Comparison of ENCODE assay signal across 10 cellular contexts in the genomic region with DNA sequence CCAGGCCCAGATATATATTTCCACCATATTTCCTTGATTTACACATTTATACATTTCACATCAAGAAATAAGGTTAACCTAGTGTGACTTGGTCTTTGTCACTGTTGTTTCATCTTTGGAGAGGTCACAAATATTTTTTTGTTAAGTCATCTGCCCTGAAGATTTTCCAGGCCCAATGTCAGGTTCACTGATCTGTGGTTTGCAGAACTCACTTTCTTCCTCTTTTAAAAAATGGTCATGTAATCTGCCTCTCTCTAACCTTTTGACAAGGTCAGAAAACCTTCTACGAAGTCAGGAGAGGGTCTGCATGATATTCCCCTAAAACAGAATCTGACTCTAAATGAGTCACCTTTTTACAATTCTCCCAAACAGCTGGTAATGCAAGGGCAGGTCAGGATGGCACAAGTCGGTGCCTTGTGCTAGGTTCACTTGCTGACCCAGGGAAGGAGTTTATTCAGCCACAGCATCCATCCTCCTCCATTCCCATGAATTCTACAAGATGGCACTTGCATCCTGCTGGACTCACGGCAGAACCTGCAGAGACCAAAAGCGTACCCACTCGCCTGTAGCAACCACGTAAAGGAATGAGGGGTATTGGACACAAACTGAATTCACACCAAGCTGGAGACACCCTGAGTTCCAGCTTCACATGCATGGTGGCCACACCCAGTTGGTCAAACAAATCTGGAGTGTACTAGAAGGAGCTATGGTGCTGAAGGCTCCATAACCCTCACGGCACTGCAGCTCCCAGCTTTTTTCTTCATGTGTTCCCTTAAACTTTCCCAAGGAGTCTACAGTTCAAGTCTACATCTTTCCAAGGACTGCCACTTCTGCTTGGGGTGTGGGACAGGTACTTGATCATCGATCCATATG. TPM values are rescaled to one million over a fixed set of nuclear protein-coding genes. Genes with fewer than 3 reads are reported as not detected.
DNase-seq lines count a peak whose midpoint lies in the region; ATAC-seq and TF ChIP-seq lines count a peak whose summit lies in the region.
"Had no signal": no experiment of that assay in that cellular context is flagged by ENCODE, and none has a peak within 500 bp of the region (broad histone marks: within the 10 kb centered on the region; RNA-seq: fewer than 3 reads in every experiment).

No MANE protein-coding gene starts in this region.

- H3K9me3 ChIP-seq in mucosa of stomach (ENCODE audit: control insufficient read depth, low read length) = no peaks in the 10 kb centered on the region
- H3K9me3 ChIP-seq: tibial nerve had no signal

- peaks cover 0 to 1% (median 1%) of the 10 kb centered on the region in 3 donors for H3K27me3 Mint-ChIP-seq in CD14-positive monocyte (ENCODE audit: low read depth in 3 of 3)
- no peaks in the 10 kb centered on the region for H3K27me3 Mint-ChIP-seq in activated T-helper 17 cell treated with anti-CD3 and anti-CD28 coated beads, Interleukin-2, amount 50 U/mL, for 72 hours

- H3K4me3 ChIP-seq in mucosa of stomach (ENCODE audit: low read length) = no peak overlapping the region

- H3K36me3 Mint-ChIP-seq in CD14-positive monocyte = peaks cover 7 to 19% of the 10 kb centered on the region in 2 donors
- peaks cover 5% of the 10 kb centered on the region for H3K36me3 Mint-ChIP-seq in activated T-helper 17 cell treated with anti-CD3 and anti-CD28 coated beads, Interleukin-2, amount 50 U/mL, for 72 hours (ENCODE audit: low read depth)

- peak overlapping the region; percentile 93 to 97 (median 96) for H3K27ac Mint-ChIP-seq in CD14-positive monocyte
- H3K27ac Mint-ChIP-seq in activated T-helper 17 cell treated with anti-CD3 and anti-CD28 coated beads, Interleukin-2, amount 50 U/mL, for 72 hours = peak overlapping the region; percentile 73
- H3K27ac Mint-ChIP-seq: H9 had no signal

- H3K9me3 Mint-ChIP-seq in CD14-positive monocyte = peaks cover 0 to 2% (median 0%) of the 10 kb centered on the region in 7 donors
- no peaks in the 10 kb centered on the region for H3K9me3 Mint-ChIP-seq in activated T-helper 17 cell treated with anti-CD3 and anti-CD28 coated beads, Interleukin-2, amount 50 U/mL, for 72 hours
- H3K9me3 Mint-ChIP-seq: H9 had no signal

- H3K27me3 ChIP-seq in mucosa of stomach (ENCODE audit: control insufficient read depth, insufficient read depth, low read length) = no peaks in the 10 kb centered on the region
- H3K27me3 ChIP-seq: tibial nerve had no signal

- intact Hi-C loops in CD14-positive monocyte (cut with micrococcal nuclease) = loop anchor here (2.0 to 5.0 kb wide), 4 partner anchors 15 to 44 kb away; a partner anchor contains a TSS

- no peak for ATAC-seq in activated T-helper 17 cell treated with anti-CD3 and anti-CD28 coated beads, Interleukin-2, amount 50 U/mL, for 72 hours (replicated peaks)
- no peak for ATAC-seq in GM18861 (IDR thresholded peaks at IDR 0.05; ENCODE audit: unreplicated experiment)

- peaks cover 66% of the 10 kb centered on the region for H3K4me1 Mint-ChIP-seq in CD14-positive monocyte
- peaks cover 13% of the 10 kb centered on the region for H3K4me1 Mint-ChIP-seq in activated T-helper 17 cell treated with anti-CD3 and anti-CD28 coated beads, Interleukin-2, amount 50 U/mL, for 72 hours

- peak overlapping the region; percentile 72 to 95 for H3K4me3 Mint-ChIP-seq in CD14-positive monocyte
- H3K4me3 Mint-ChIP-seq in activated T-helper 17 cell treated with anti-CD3 and anti-CD28 coated beads, Interleukin-2, amount 50 U/mL, for 72 hours = peak overlapping the region; percentile 92

- peak overlapping the region; percentile 85 for H3K9ac ChIP-seq in mucosa of stomach (ENCODE audit: low read length)

- H3K4me1 ChIP-seq in mucosa of stomach (ENCODE audit: control insufficient read depth, insufficient read depth, low read length) = peaks cover 27% of the 10 kb centered on the region

- no peak for DNase-seq in CD14-positive monocyte (ENCODE audit: low spot score)
- DNase-seq in Kasumi-1 (lab: John Stamatoyannopoulos, UW) = peak; percentile 49 to 62
- DNase-seq in NCI-H1930 (lab: John Stamatoyannopoulos, UW) = no peak
- no peak for DNase-seq in activated gamma-delta T cell treated with Interleukin-2 at 50 U/mL for 16 hours
- DNase-seq in activated CD8-positive, alpha-beta memory T cell treated with anti-CD3 and anti-CD28 coated beads, Interleukin-2, amount 50 U/mL, for 4 hours = no peak
- DNase-seq: H9 had no signal

- no peak for TF ChIP-seq CTCF in CD14-positive monocyte (IDR thresholded peaks at IDR 0.05)

- H3K36me3 ChIP-seq in mucosa of stomach (ENCODE audit: control insufficient read depth, insufficient read depth, low read length) = no peaks in the 10 kb centered on the region
- H3K36me3 ChIP-seq: tibial nerve had no signal

RNA-seq across cellular contexts. Expression of a gene that starts 1.6 kb away (rescaled TPM):
- 10 to 100 TPM; 21.4 to 32.7 TPM for polyA plus RNA-seq in CD14-positive monocyte
- total RNA-seq in activated T-helper 17 cell treated with anti-CD3 and anti-CD28 coated beads, Interleukin-2, amount 50 U/mL, for 72 hours = 1 to 10 TPM; 3.9 to 9.6 TPM

RNA-seq across cellular contexts. Expression of a gene that starts 14.7 kb away (rescaled TPM):
- polyA plus RNA-seq in CD14-positive monocyte = 100 to 1,000 TPM in 1 of 2 donors, 10 to 100 TPM in 1; 99.7 to 129 TPM
- total RNA-seq in activated T-helper 17 cell treated with anti-CD3 and anti-CD28 coated beads, Interleukin-2, amount 50 U/mL, for 72 hours = 10 to 100 TPM; 25.2 to 32.9 TPM

Comparison
In these comparisons a context has a peak if more than half of its experiments do, and no peak if none do; other contexts are left out.
1. DNase-seq: peak in Kasumi-1 (2 of 2); none in CD14-positive monocyte (single experiment), NCI-H1930 (0 of 2), activated gamma-delta T cell treated with Interleukin-2 at 50 U/mL for 16 hours (single experiment) and activated CD8-positive, alpha-beta memory T cell treated with anti-CD3 and anti-CD28 coated beads, Interleukin-2, amount 50 U/mL, for 4 hours (single experiment).